Comparison of ENCODE assay signal across 8 cellular contexts in genomic region chr11:69801513-69802335, GRCh38. TPM values are rescaled to one million over a fixed set of nuclear protein-coding genes. Genes with fewer than 3 reads are reported as not detected.
A peak's percentile ranks its signal among the peaks of the same experiment; 100 is the strongest.
DNase-seq lines count a peak whose midpoint lies in the region; ATAC-seq and TF ChIP-seq lines count a peak whose summit lies in the region.

No MANE protein-coding gene starts in this region.

- CTCF ChIA-PET in CD8-positive, alpha-beta memory T cell (lab: Charles Lee): interaction anchor here (1.0 kb wide), 1 partner anchor 24 kb away, joined by 3 read pairs; no protein-coding TSS in a partner anchor
- CTCF ChIA-PET in activated naive CD4-positive, alpha-beta T cell treated with anti-CD3 and anti-CD28 coated beads for 36 hours (lab: Charles Lee): interaction anchor here (0.5 to 0.7 kb wide), 2 partner anchors 48 to 521 kb away, joined by 3 to 4 read pairs; no protein-coding TSS in a partner anchor

- no peak overlapping the region for H3K4me3 ChIP-seq in CD8-positive, alpha-beta memory T cell (ENCODE audit: low read length)
- H3K4me3 ChIP-seq in Jurkat, Clone E6-1 (ENCODE audit: low read length): no peak overlapping the region
- H3K4me3 ChIP-seq in kidney epithelial cell (ENCODE audit: low read depth, low read length): no peak overlapping the region
- H3K4me3 ChIP-seq in testis: no peak overlapping the region

- no peaks in the 10 kb centered on the region for H3K36me3 ChIP-seq in CD8-positive, alpha-beta memory T cell (ENCODE audit: insufficient read depth, low read length)
- H3K36me3 ChIP-seq in kidney epithelial cell (ENCODE audit: control insufficient read depth, insufficient read depth, low read length): no peaks in the 10 kb centered on the region
- no peaks in the 10 kb centered on the region for H3K36me3 ChIP-seq in testis (ENCODE audit: low read depth, missing control alignments)

- peaks cover 0 to 8% of the 10 kb centered on the region in 2 donors for H3K27me3 Mint-ChIP-seq in CD8-positive, alpha-beta memory T cell
- H3K27me3 Mint-ChIP-seq in activated naive CD4-positive, alpha-beta T cell treated with anti-CD3 and anti-CD28 coated beads for 36 hours (ENCODE audit: low read depth): no peaks in the 10 kb centered on the region

- no peak for TF ChIP-seq POLR2A in testis (IDR thresholded peaks at IDR 0.05)

- POLR2A ChIA-PET in CD8-positive, alpha-beta memory T cell (lab: Charles Lee): no interaction called here

- no peak for ATAC-seq in GM21367 (IDR thresholded peaks at IDR 0.05; ENCODE audit: unreplicated experiment)

- H3K9me3 ChIP-seq in CD8-positive, alpha-beta memory T cell (ENCODE audit: low read length): no peaks in the 10 kb centered on the region
- no peaks in the 10 kb centered on the region for H3K9me3 ChIP-seq in testis

- no peak overlapping the region for H3K27ac ChIP-seq in CD8-positive, alpha-beta memory T cell (ENCODE audit: low read depth, low read length)
- H3K27ac ChIP-seq in testis: no peak overlapping the region

- H3K36me3 Mint-ChIP-seq in CD8-positive, alpha-beta memory T cell: no peaks in the 10 kb centered on the region
- no peaks in the 10 kb centered on the region for H3K36me3 Mint-ChIP-seq in activated naive CD4-positive, alpha-beta T cell treated with anti-CD3 and anti-CD28 coated beads for 36 hours (ENCODE audit: low read depth)

- WGBS in testis, 2 donors: 46 to 68% methylated on average over 9 to 15 of the region's 15 CpGs

- TF ChIP-seq CTCF in kidney epithelial cell (IDR thresholded peaks at IDR 0.05; ENCODE audit: insufficient read depth, low read length, poor library complexity, severe bottlenecking): peak; percentile 92
- peak in 2 of 3 experiments; percentile 41 to 71 for TF ChIP-seq CTCF in testis (IDR thresholded peaks at IDR 0.05)

- no peaks in the 10 kb centered on the region for H3K27me3 ChIP-seq in CD8-positive, alpha-beta memory T cell (ENCODE audit: insufficient read depth, low read length, poor library complexity, severe bottlenecking)
- H3K27me3 ChIP-seq in kidney epithelial cell (ENCODE audit: control insufficient read depth, insufficient read depth, low read length) (peaks cover 9% of the 10 kb centered on the region), testis (no peaks in the 10 kb centered on the region)

- H3K4me1 ChIP-seq in CD8-positive, alpha-beta memory T cell (ENCODE audit: insufficient read depth, low read length): no peaks in the 10 kb centered on the region
- no peaks in the 10 kb centered on the region for H3K4me1 ChIP-seq in testis

- H3K4me1 Mint-ChIP-seq in CD8-positive, alpha-beta memory T cell: no peaks in the 10 kb centered on the region
- no peaks in the 10 kb centered on the region for H3K4me1 Mint-ChIP-seq in activated naive CD4-positive, alpha-beta T cell treated with anti-CD3 and anti-CD28 coated beads for 36 hours (ENCODE audit: low read depth)

- H3K4me3 Mint-ChIP-seq in CD8-positive, alpha-beta memory T cell: no peak overlapping the region
- no peak overlapping the region for H3K4me3 Mint-ChIP-seq in activated naive CD4-positive, alpha-beta T cell treated with anti-CD3 and anti-CD28 coated beads for 36 hours

- intact Hi-C loops in activated naive CD4-positive, alpha-beta T cell treated with anti-CD3 and anti-CD28 coated beads for 36 hours (cut with micrococcal nuclease): loop anchor here (2.0 to 5.0 kb wide), 2 partner anchors 94 to 117 kb away; no protein-coding TSS in a partner anchor
- intact Hi-C loops in testis (cut with DNase I; ENCODE audit: low total_unique reads): no loop called here

- H3K9me3 Mint-ChIP-seq in CD8-positive, alpha-beta memory T cell: peaks cover 0 to 2% (median 0%) of the 10 kb centered on the region in 5 donors
- no peaks in the 10 kb centered on the region for H3K9me3 Mint-ChIP-seq in activated naive CD4-positive, alpha-beta T cell treated with anti-CD3 and anti-CD28 coated beads for 36 hours

- no peak overlapping the region for H3K27ac Mint-ChIP-seq in CD8-positive, alpha-beta memory T cell
- no peak overlapping the region for H3K27ac Mint-ChIP-seq in activated naive CD4-positive, alpha-beta T cell treated with anti-CD3 and anti-CD28 coated beads for 36 hours

- DNase-seq in CD8-positive, alpha-beta memory T cell: peak in 3 of 5 donors; percentile 9 to 16 (median 9)
- peak; percentile 22 for DNase-seq in Jurkat, Clone E6-1 (ENCODE audit: low read depth, low spot score)
- DNase-seq in activated naive CD4-positive, alpha-beta T cell treated with anti-CD3 and anti-CD28 coated beads for 36 hours: peak; percentile 45
- no peak for DNase-seq in kidney epithelial cell (ENCODE audit: low read depth)
- peak; percentile 63 for DNase-seq in testis
- no peak for DNase-seq in NCI-H1436 (lab: John Stamatoyannopoulos, UW)
- no peak for DNase-seq in DMS79 (lab: John Stamatoyannopoulos, UW)

RNA-seq across cellular contexts. Expression of gene FGF3, which starts 17.5 kb away (rescaled TPM):
- not detected for total RNA-seq in CD8-positive, alpha-beta memory T cell
- polyA plus RNA-seq in CD8-positive, alpha-beta memory T cell: not detected
- polyA plus RNA-seq in Jurkat, Clone E6-1 (2012; ENCODE audit: insufficient read depth, insufficient read length): not detected
- total RNA-seq in activated naive CD4-positive, alpha-beta T cell treated with anti-CD3 and anti-CD28 coated beads for 36 hours: not detected
- total RNA-seq in kidney epithelial cell: not detected in 2 replicates
- under 1 TPM in 1 of 2 donors, not detected in 1; 0.50 TPM for total RNA-seq in testis
- polyA plus RNA-seq in testis (ENCODE audit: insufficient read depth, low read depth, low replicate concordance): not detected

RNA-seq across cellular contexts. Expression of gene FGF4, which starts 26.6 kb away (rescaled TPM):
- not detected for total RNA-seq in CD8-positive, alpha-beta memory T cell
- polyA plus RNA-seq in CD8-positive, alpha-beta memory T cell: not detected
- not detected for polyA plus RNA-seq in Jurkat, Clone E6-1 (2012; ENCODE audit: insufficient read depth, insufficient read length)
- total RNA-seq in activated naive CD4-positive, alpha-beta T cell treated with anti-CD3 and anti-CD28 coated beads for 36 hours: not detected
- total RNA-seq in kidney epithelial cell (not detected in 2 replicates), testis (1 to 10 TPM in 1 of 2 donors, under 1 TPM in 1; 0.87 to 2.8 TPM)
- polyA plus RNA-seq in testis (ENCODE audit: insufficient read depth, low read depth, low replicate concordance): 0.28 TPM

Comparison
In these comparisons a context has a peak if more than half of its experiments do, and no peak if none do; other contexts are left out.
1. DNase-seq: peak in CD8-positive, alpha-beta memory T cell (3 of 5), Jurkat, Clone E6-1 (single experiment), activated naive CD4-positive, alpha-beta T cell treated with anti-CD3 and anti-CD28 coated beads for 36 hours (single experiment) and testis (single experiment); none in kidney epithelial cell (single experiment), NCI-H1436 (single experiment) and DMS79 (single experiment).